In genomic region chr1:16372535-16373340, GRCh38 we compare ENCODE assay signal across 11 cellular contexts. TPM values are rescaled to one million over a fixed set of nuclear protein-coding genes. Genes with fewer than 3 reads are reported as not detected.
DNase-seq lines count a peak whose midpoint lies in the region; ATAC-seq and TF ChIP-seq lines count a peak whose summit lies in the region.
"Had no signal": no experiment of that assay in that cellular context is flagged by ENCODE, and none has a peak within 500 bp of the region (broad histone marks: within the 10 kb centered on the region; RNA-seq: fewer than 3 reads in every experiment).

No MANE protein-coding gene starts in this region.

- TF ChIP-seq POLR2A in breast epithelium (IDR thresholded peaks at IDR 0.05): no peak

- peak overlapping the region in 5 of 7 donors; percentile 7 to 48 (median 14) for H3K4me3 Mint-ChIP-seq in CD8-positive, alpha-beta memory T cell
- peak overlapping the region; percentile 67 to 68 for H3K4me3 Mint-ChIP-seq in effector memory CD8-positive, alpha-beta T cell
- peak overlapping the region; percentile 17 for H3K4me3 Mint-ChIP-seq in neural crest cell

- H3K36me3 ChIP-seq in CD8-positive, alpha-beta memory T cell (ENCODE audit: insufficient read depth, low read length): peaks cover 3% of the 10 kb centered on the region
- H3K36me3 ChIP-seq in Panc1 (ENCODE audit: control insufficient read depth, insufficient read depth, low read length) (peaks cover 3% of the 10 kb centered on the region; the same call in 1 of the 2 replicates), breast epithelium (no peaks in the 10 kb centered on the region)
- H3K36me3 ChIP-seq: tibial nerve had no signal

- CTCF ChIA-PET in CD8-positive, alpha-beta memory T cell (lab: Charles Lee): interaction anchor here (1.4 kb wide), 2 partner anchors 15 to 20 kb away, joined by 3 to 4 read pairs; partner anchors contain the start of gene FBXO42
- CTCF ChIA-PET in Panc1 (lab: Charles Lee): no interaction called here

- H3K4me1 ChIP-seq in CD8-positive, alpha-beta memory T cell (ENCODE audit: insufficient read depth, low read length): peaks cover 85% of the 10 kb centered on the region
- H3K4me1 ChIP-seq in Panc1 (ENCODE audit: control insufficient read depth, insufficient read depth, low read length) (peaks cover 74% of the 10 kb centered on the region), breast epithelium (no peaks in the 10 kb centered on the region)

- no peak overlapping the region for H3K4me3 ChIP-seq in CD8-positive, alpha-beta memory T cell (ENCODE audit: low read length)
- no peak overlapping the region for H3K4me3 ChIP-seq in Panc1 (ENCODE audit: low read depth in 2 of 2, low read length in 2 of 2)
- H3K4me3 ChIP-seq in breast epithelium: no peak overlapping the region
- H3K4me3 ChIP-seq: tibial nerve had no signal

- peak overlapping the region in 7 of 8 donors; percentile 2 to 90 (median 40) for H3K27ac Mint-ChIP-seq in CD8-positive, alpha-beta memory T cell
- peak overlapping the region in 1 of 2 donors; percentile 83 for H3K27ac Mint-ChIP-seq in effector memory CD8-positive, alpha-beta T cell
- no peak overlapping the region for H3K27ac Mint-ChIP-seq in neural crest cell (ENCODE audit: unreplicated experiment)

- H3K9me3 ChIP-seq in CD8-positive, alpha-beta memory T cell (ENCODE audit: low read length): no peaks in the 10 kb centered on the region
- H3K9me3 ChIP-seq in Panc1 (ENCODE audit: control insufficient read depth, insufficient read depth, low read depth, low read length) (no peaks in the 10 kb centered on the region), breast epithelium (no peaks in the 10 kb centered on the region)
- H3K9me3 ChIP-seq: tibial nerve had no signal

- no peak for ATAC-seq in Panc1
- ATAC-seq in effector memory CD8-positive, alpha-beta T cell (replicated peaks): no peak
- ATAC-seq in GM18909 (IDR thresholded peaks at IDR 0.05; ENCODE audit: poor library complexity, unreplicated experiment): no peak
- no peak for ATAC-seq in HG03432 (IDR thresholded peaks at IDR 0.05; ENCODE audit: unreplicated experiment)

- TF ChIP-seq CTCF in Panc1 (IDR thresholded peaks at IDR 0.05) (no peak), neural crest cell (conservative IDR thresholded peaks at IDR 0.05) (no peak), breast epithelium (IDR thresholded peaks at IDR 0.05) (no peak)

- POLR2A ChIA-PET in CD8-positive, alpha-beta memory T cell (lab: Charles Lee): interaction anchor here (0.6 kb wide), 2 partner anchors 396 to 505 kb away, joined by 3 to 4 read pairs; no protein-coding TSS in a partner anchor
- POLR2A ChIA-PET in Panc1 (lab: Charles Lee): interaction anchor here (0.6 to 0.7 kb wide), 2 partner anchors 9 to 30 kb away, joined by 3 to 9 read pairs; no protein-coding TSS in a partner anchor

- H3K36me3 Mint-ChIP-seq in CD8-positive, alpha-beta memory T cell: peaks cover 0 to 40% (median 9%) of the 10 kb centered on the region in 3 donors
- peaks cover 53% of the 10 kb centered on the region for H3K36me3 Mint-ChIP-seq in effector memory CD8-positive, alpha-beta T cell (ENCODE audit: insufficient read depth)
- H3K36me3 Mint-ChIP-seq in neural crest cell (ENCODE audit: low read depth): no peaks in the 10 kb centered on the region

- H3K4me1 Mint-ChIP-seq in CD8-positive, alpha-beta memory T cell: peaks cover 74 to 87% (median 86%) of the 10 kb centered on the region in 3 donors
- peaks cover 70 to 74% of the 10 kb centered on the region in 2 donors for H3K4me1 Mint-ChIP-seq in effector memory CD8-positive, alpha-beta T cell (ENCODE audit: low read depth in 2 of 2)
- peaks cover 58% of the 10 kb centered on the region for H3K4me1 Mint-ChIP-seq in neural crest cell

- no peak for DNase-seq in CD8-positive, alpha-beta memory T cell
- DNase-seq in Panc1 (ENCODE audit: low read depth, low spot score) (no peak), neural crest cell (ENCODE audit: low read depth, low spot score) (no peak), NCI-H1105 (lab: John Stamatoyannopoulos, UW) (no peak), breast epithelium (ENCODE audit: low spot score in 2 of 2) (no peak)
- DNase-seq in effector memory CD8-positive, alpha-beta T cell: no peak
- DNase-seq: central memory CD4-positive, alpha-beta T cell; NCI-H446 treated with DMSO at 0.1 percent for 48 hours had no signal

- intact Hi-C loops in Panc1 (cut with micrococcal nuclease; ENCODE audit: unreplicated experiment): no loop called here
- intact Hi-C loops in breast epithelium (cut with DNase I; ENCODE audit: low total_unique reads): no loop called here

- H3K9me3 Mint-ChIP-seq in CD8-positive, alpha-beta memory T cell: no peaks in the 10 kb centered on the region
- H3K9me3 Mint-ChIP-seq in effector memory CD8-positive, alpha-beta T cell: no peaks in the 10 kb centered on the region
- no peaks in the 10 kb centered on the region for H3K9me3 Mint-ChIP-seq in neural crest cell

- no TSS peak for BruUV-seq in Panc1 (replicated peaks; lab: Mats Ljungman, UMichigan)

- in situ Hi-C loops in Panc1 (cut with HindIII; ENCODE audit: low pct_unique_long_range_greater_than_20kb, low sequenced_read_pairs): no loop called here

- no peaks in the 10 kb centered on the region for H3K27me3 ChIP-seq in CD8-positive, alpha-beta memory T cell (ENCODE audit: insufficient read depth, low read length, poor library complexity, severe bottlenecking)
- no peaks in the 10 kb centered on the region for H3K27me3 ChIP-seq in Panc1 (ENCODE audit: control insufficient read depth, insufficient read depth, low read length)
- no peaks in the 10 kb centered on the region for H3K27me3 ChIP-seq in breast epithelium
- H3K27me3 ChIP-seq: tibial nerve had no signal

- no peak overlapping the region for H3K27ac ChIP-seq in CD8-positive, alpha-beta memory T cell (ENCODE audit: low read depth, low read length)
- H3K27ac ChIP-seq in Panc1 (ENCODE audit: low read length) (peak overlapping the region; percentile 46), breast epithelium (no peak overlapping the region)
- H3K27ac ChIP-seq: tibial nerve had no signal

- no peaks in the 10 kb centered on the region for H3K27me3 Mint-ChIP-seq in CD8-positive, alpha-beta memory T cell
- no peaks in the 10 kb centered on the region for H3K27me3 Mint-ChIP-seq in effector memory CD8-positive, alpha-beta T cell
- H3K27me3 Mint-ChIP-seq in neural crest cell (ENCODE audit: low read depth): no peaks in the 10 kb centered on the region

RNA-seq across cellular contexts. Expression of gene SZRD1, which starts 5.7 kb away (rescaled TPM):
- total RNA-seq in CD8-positive, alpha-beta memory T cell: 100 to 1,000 TPM; 208 to 216 TPM
- polyA plus RNA-seq in CD8-positive, alpha-beta memory T cell: 49.2 TPM
- 175 TPM for total RNA-seq in Panc1 (2021; ENCODE audit: unreplicated experiment)
- polyA plus RNA-seq in Panc1 (2012; ENCODE audit: insufficient read length): 176 TPM
- 153 and 165 TPM in 2 replicates for total RNA-seq in neural crest cell
- total RNA-seq in breast epithelium: 10 to 100 TPM; 59.0 to 77.4 (median 61.3) TPM

RNA-seq across cellular contexts. Expression of gene FBXO42, which starts 20.5 kb away (rescaled TPM):
- 10 to 100 TPM; 15.7 to 16.9 TPM for total RNA-seq in CD8-positive, alpha-beta memory T cell
- polyA plus RNA-seq in CD8-positive, alpha-beta memory T cell: 23.8 TPM
- 25.7 TPM for total RNA-seq in Panc1 (2021; ENCODE audit: unreplicated experiment)
- 14.2 TPM for polyA plus RNA-seq in Panc1 (2012; ENCODE audit: insufficient read length)
- total RNA-seq in neural crest cell: 24.3 and 24.6 TPM in 2 replicates
- total RNA-seq in breast epithelium: 10 to 100 TPM; 20.3 to 28.5 (median 26.7) TPM

Comparison
In these comparisons a context has a peak if more than half of its experiments do, and no peak if none do; other contexts are left out.
1. H3K4me3 Mint-ChIP-seq: peak in every context shown above with its lines; median percentile 68 in effector memory CD8-positive, alpha-beta T cell; 17 in neural crest cell; 14 in CD8-positive, alpha-beta memory T cell.